ENCODE assay signal across 27 cellular contexts in the genomic region with DNA sequence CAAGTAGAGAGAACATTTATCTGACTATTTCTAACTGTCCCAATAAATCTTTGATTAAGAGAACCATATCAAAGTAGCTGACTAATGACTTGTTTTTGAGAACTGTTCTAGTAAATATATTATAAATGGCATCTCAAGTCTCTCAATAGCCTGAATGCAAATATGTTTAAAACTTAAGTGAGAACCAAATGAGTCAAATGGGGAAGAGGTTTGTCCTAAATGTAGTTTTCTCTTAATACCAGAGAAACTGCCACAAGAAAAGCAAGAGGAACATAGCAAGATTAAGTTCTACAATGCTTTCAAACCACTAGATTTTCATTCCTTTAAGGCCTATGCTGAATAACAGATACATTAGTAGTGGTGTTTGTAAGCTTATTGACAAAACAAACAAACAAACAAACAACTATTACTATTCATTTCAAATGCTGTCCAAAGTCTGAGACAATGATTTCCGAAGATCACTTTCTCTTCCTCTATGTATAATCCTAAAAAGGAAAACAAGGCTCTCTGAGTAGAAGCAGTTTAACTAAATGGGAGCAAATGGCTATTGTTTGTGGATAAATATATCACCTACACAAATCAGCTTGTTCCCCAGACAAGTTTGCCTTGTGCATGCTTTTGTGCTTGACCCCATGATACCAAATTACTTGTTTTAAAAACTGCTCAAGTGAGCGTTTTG.
DNase-seq lines count a peak whose midpoint lies in the region; ATAC-seq, FAIRE-seq and TF ChIP-seq lines count a peak whose summit lies in the region.
"Had no signal": no experiment of that assay in that cellular context is flagged by ENCODE, and none has a peak within 500 bp of the region (broad histone marks: within the 10 kb centered on the region; RNA-seq: fewer than 3 reads in every experiment).

No MANE protein-coding gene starts in this region.

- FAIRE-seq in GM12892 (lab: Jason Lieb, UNC) = peak; percentile 33
- FAIRE-seq: A204.1, HTR-8/SVneo had no signal

- ATAC-seq in GM19395 (IDR thresholded peaks at IDR 0.05; ENCODE audit: unreplicated experiment) (peak; percentile 77), HG02759 (IDR thresholded peaks at IDR 0.05; ENCODE audit: unreplicated experiment) (peak; percentile 53), HG03378 (IDR thresholded peaks at IDR 0.05; ENCODE audit: unreplicated experiment) (peak; percentile 49)
- ATAC-seq: activated CD8-positive, alpha-beta T cell treated with anti-CD3 and anti-CD28 coated beads for 36 hours; heart left ventricle; mucosa of descending colon; psoas muscle had no signal

- DNase-seq in GM12892 (ENCODE audit: insufficient read length) = no peak
- no peak for DNase-seq in NK-92 (lab: John Stamatoyannopoulos, UW; ENCODE audit: unreplicated experiment)
- no peak for DNase-seq in caudate nucleus (lab: John Stamatoyannopoulos, UW)
- DNase-seq in NCI-H748 (lab: John Stamatoyannopoulos, UW; ENCODE audit: unreplicated experiment) = no peak
- DNase-seq in DMS153 (lab: John Stamatoyannopoulos, UW) = no peak
- DNase-seq: activated CD4-positive, CD25-positive, alpha-beta regulatory T cell; activated CD8-positive, alpha-beta T cell treated with anti-CD3 and anti-CD28 coated beads for 36 hours; BE2C; Caco-2; EL; endodermal cell; heart left ventricle; Kasumi-1; left ventricle myocardium inferior; mucosa of descending colon; NCI-H1092; NCI-H510A; psoas muscle; stimulated activated CD4-positive, alpha-beta T cell treated with anti-CD3 and anti-CD28 coated beads, Interleukin-2, amount 100 ng/mL, for 48 hours; T1000; upper lobe of left lung had no signal

- TF ChIP-seq POLR2A in GM12892 (IDR thresholded peaks at IDR 0.05; ENCODE audit: low read depth, low read length) = no peak

- H3K27ac ChIP-seq in caudate nucleus (ENCODE audit: low read depth, low read length) = no peak overlapping the region
- H3K27ac ChIP-seq: heart left ventricle, left ventricle myocardium inferior, psoas muscle, skin epidermis, upper lobe of left lung had no signal
